Comparison of ENCODE assay signal across 4 cellular contexts in the genomic region with DNA sequence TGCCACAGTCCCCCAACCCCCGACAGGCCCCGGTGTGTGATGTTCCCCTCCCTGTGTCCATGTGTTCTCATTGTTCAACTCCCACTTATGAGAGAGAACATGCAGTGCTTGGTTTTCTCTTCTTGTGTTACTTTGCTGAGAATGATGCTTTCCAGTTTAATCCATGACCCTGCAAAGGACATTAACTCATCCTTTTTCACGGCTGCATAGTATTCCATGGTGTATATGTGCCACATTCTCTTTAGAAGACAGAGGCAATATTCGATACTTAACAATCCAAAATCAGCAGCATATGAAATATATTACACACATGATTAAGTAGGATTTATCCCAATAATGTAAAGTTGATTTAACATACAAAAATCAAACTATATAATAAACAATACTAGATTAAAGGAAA.
DNase-seq lines count a peak whose midpoint lies in the region; ATAC-seq, FAIRE-seq and TF ChIP-seq lines count a peak whose summit lies in the region.
"Not testable (repeated sequence)": the region's sequence is repeated elsewhere in the genome, so short reads cannot be mapped to it uniquely, and the experiment has no call there.

No MANE protein-coding gene starts in this region.

- not testable (repeated sequence) for TF ChIP-seq POLR2A in K562 (conservative IDR thresholded peaks at IDR 0.05); H1 (IDR thresholded peaks at IDR 0.05; ENCODE audit: control extremely low read depth in 1 of 2, low read depth in 2 of 2, low read length in 2 of 2)

- intact Hi-C loops in K562 (cut with micrococcal nuclease) = not testable (repeated sequence)

- H2BK15ac ChIP-seq in H1 (ENCODE audit: low read length) = not testable (repeated sequence)

- TF ChIP-seq RAD21 in K562 (CRISPR knock-in tag; conservative IDR thresholded peaks at IDR 0.05 in 1 of 2, IDR thresholded peaks at IDR 0.05 in 1 of 2); H1 (IDR thresholded peaks at IDR 0.05 in 1 of 2, conservative IDR thresholded peaks at IDR 0.05 in 1 of 2; ENCODE audit: low read depth in 2 of 2, low read length in 2 of 2): not testable (repeated sequence)

- H3K4me1 Mint-ChIP-seq in WTC11 = not testable (repeated sequence)

- not testable (repeated sequence) for H3K18ac ChIP-seq in H1 (ENCODE audit: extremely low read depth, low read length)

- not testable (repeated sequence) for H3K23ac ChIP-seq in H1 (ENCODE audit: insufficient read length)

- 3% methylated on average over 4 of the region's 4 CpGs for WGBS in K562 (ENCODE audit: insufficient coverage, low coverage, missing lambda C conversion rate)
- 78% methylated on average over 4 of the region's 4 CpGs; no CpG with 5 or more reads in 1 of the 2 experiments for WGBS in H1 (ENCODE audit: extremely low coverage in 1 of 2, insufficient coverage in 1 of 2, insufficient read length in 1 of 2, insufficient replicate concordance in 2 of 2, low coverage in 1 of 2, low lambda C conversion rate in 2 of 2, missing lambda C conversion rate in 1 of 2), 2 experiments

- not testable (repeated sequence) for H4K20me1 ChIP-seq in K562 (replicated peaks; ENCODE audit: control insufficient read depth, insufficient read depth, low read length); H1 (replicated peaks in 1 of 2; ENCODE audit: control insufficient read depth in 1 of 2, insufficient read depth in 2 of 2, low read length in 2 of 2)

- H2BK5ac ChIP-seq in H1 (ENCODE audit: low read depth, low read length) = not testable (repeated sequence)

- not testable (repeated sequence) for H3K14ac ChIP-seq in H1 (ENCODE audit: insufficient read length)

- ATAC-seq in WTC11, K562: not testable (repeated sequence)

- not testable (repeated sequence) for H3K27me3 ChIP-seq in K562 (ENCODE audit: control insufficient read depth in 2 of 2, insufficient read depth in 2 of 2, low read length in 2 of 2); H1 (replicated peaks in 1 of 4; ENCODE audit: control insufficient read depth in 3 of 4, extremely low read depth in 1 of 4, insufficient read depth in 3 of 4, low read length in 3 of 4)

- H3K36me3 Mint-ChIP-seq in WTC11 = peaks cover 21% of the 10 kb centered on the region

- not testable (repeated sequence) for H2BK20ac ChIP-seq in H1 (ENCODE audit: low read length)

- H2BK120ac ChIP-seq in H1 (replicated peaks; ENCODE audit: low read depth, low read length) = not testable (repeated sequence)

- H3K36me3 ChIP-seq in HEK293 (ENCODE audit: control insufficient read depth in 2 of 2, insufficient read depth in 1 of 2, low read length in 2 of 2); K562 (ENCODE audit: control insufficient read depth, insufficient read depth, low read length); H1 (ENCODE audit: control insufficient read depth in 2 of 4, insufficient read depth in 4 of 4, low read length in 3 of 4): not testable (repeated sequence)

- not testable (repeated sequence) for H3K4me3 Mint-ChIP-seq in WTC11

- not testable (repeated sequence) for H3K4me3 ChIP-seq in HEK293 (ENCODE audit: low read depth, low read length); K562; H1 (ENCODE audit: extremely low read depth in 1 of 4, insufficient read depth in 2 of 4, low read depth in 3 of 4, low read length in 4 of 4)

- H2AFZ ChIP-seq in K562 (ENCODE audit: low read depth, low read length); H1 (ENCODE audit: low read length): not testable (repeated sequence)

- H3K9me1 ChIP-seq in K562 (ENCODE audit: control insufficient read depth, insufficient read depth, low read length) = not testable (repeated sequence)

- CTCF ChIA-PET in HEK293 (lab: Yijun Ruan, JAX); WTC11 (lab: Charles Lee); K562 (lab: Yijun Ruan, JAX; ENCODE audit: low intra/inter-chr PET ratio); H1 (lab: Charles Lee; ENCODE audit: partially characterized antibody): not testable (repeated sequence)

- H2BK12ac ChIP-seq in H1 (ENCODE audit: low read depth, low read length) = not testable (repeated sequence)

- H3K23me2 ChIP-seq in H1 (ENCODE audit: low read depth, low read length) = not testable (repeated sequence)

- not testable (repeated sequence) for H3K79me1 ChIP-seq in H1 (ENCODE audit: low read depth, low read length)

- not testable (repeated sequence) for H3K4me2 ChIP-seq in K562 (ENCODE audit: insufficient read depth, low read length); H1 (ENCODE audit: insufficient read depth in 1 of 2, low read depth in 2 of 2, low read length in 2 of 2)

- peaks cover 33% of the 10 kb centered on the region for H3K9me3 Mint-ChIP-seq in WTC11

- TF ChIP-seq CTCF in HEK293 (tag by site-specific recombination; IDR thresholded peaks at IDR 0.05); WTC11 (IDR thresholded peaks at IDR 0.05); K562 (IDR thresholded peaks at IDR 0.05 in 2 of 3, conservative IDR thresholded peaks at IDR 0.05 in 1 of 3; ENCODE audit: insufficient read depth in 2 of 3, low read depth in 1 of 3, low read length in 3 of 3); H1 (IDR thresholded peaks at IDR 0.05; ENCODE audit: control extremely low read depth in 1 of 3, insufficient read depth in 1 of 3, low read depth in 1 of 3, low read length in 3 of 3): not testable (repeated sequence)

- H4K5ac ChIP-seq in H1 (ENCODE audit: insufficient read length, low read depth, low read length) = not testable (repeated sequence)

- H3K27ac Mint-ChIP-seq in WTC11 = not testable (repeated sequence)

- H4K8ac ChIP-seq in H1 (ENCODE audit: extremely low read depth, insufficient read depth, low read length) = not testable (repeated sequence)

- not testable (repeated sequence) for H3K56ac ChIP-seq in H1 (replicated peaks; ENCODE audit: insufficient read length, low read depth, low read length)

- H3K79me2 ChIP-seq in K562 (ENCODE audit: control insufficient read depth, insufficient read depth, low read length); H1 (ENCODE audit: control insufficient read depth in 1 of 2, insufficient read depth in 2 of 2, low read length in 2 of 2): not testable (repeated sequence)

- not testable (repeated sequence) for DNase-seq in WTC11 (ENCODE audit: low spot score); K562 (ENCODE audit: extremely low read depth in 1 of 4, low spot score in 3 of 4); H1 (ENCODE audit: low read depth in 1 of 2, low spot score in 2 of 2)

- not testable (repeated sequence) for H2AK5ac ChIP-seq in H1 (ENCODE audit: low read depth, low read length)

- not testable (repeated sequence) for H4K91ac ChIP-seq in H1 (replicated peaks; ENCODE audit: insufficient read length, low read length)

- not testable (repeated sequence) for FAIRE-seq in K562 (lab: Jason Lieb, UNC); H1 (lab: Jason Lieb, UNC)

- H3K4me1 ChIP-seq in HEK293 (ENCODE audit: control insufficient read depth, insufficient read depth, low read length); K562 (replicated peaks in 1 of 2; ENCODE audit: control insufficient read depth in 2 of 2, insufficient read depth in 2 of 2, low read length in 2 of 2); H1 (replicated peaks in 1 of 4; ENCODE audit: control insufficient read depth in 3 of 4, insufficient read depth in 4 of 4, low read length in 3 of 4): not testable (repeated sequence)

- H3K4ac ChIP-seq in H1 (replicated peaks; ENCODE audit: insufficient read length, low read depth, low read length) = not testable (repeated sequence)

- H3K27ac ChIP-seq in HEK293 (ENCODE audit: extremely low read depth, low read depth, low read length); K562 (ENCODE audit: extremely low read depth, low read depth, low read length); H1 (ENCODE audit: low read depth, low read length): not testable (repeated sequence)

- BruUV-seq in K562 (replicated peaks; lab: Mats Ljungman, UMichigan) = not testable (repeated sequence)

- POLR2A ChIA-PET in HEK293 (lab: Yijun Ruan, JAX); WTC11 (lab: Charles Lee); K562 (lab: Yijun Ruan, JAX); H1 (lab: Charles Lee; ENCODE audit: partially characterized antibody): not testable (repeated sequence)

- not testable (repeated sequence) for TF ChIP-seq EP300 in K562 (IDR thresholded peaks at IDR 0.05; ENCODE audit: low read length); H1 (IDR thresholded peaks at IDR 0.05; ENCODE audit: borderline replicate concordance in 1 of 2, low read depth in 2 of 2, low read length in 2 of 2)

- H3K27me3 Mint-ChIP-seq in WTC11 (ENCODE audit: low read depth) = not testable (repeated sequence)

- H3K9ac ChIP-seq in K562 (ENCODE audit: insufficient read depth in 1 of 2, low read depth in 2 of 2, low read length in 2 of 2); H1 (replicated peaks in 1 of 4; ENCODE audit: extremely low read depth in 1 of 4, low read depth in 3 of 4, low read length in 3 of 4): not testable (repeated sequence)

- H3K9me3 ChIP-seq in HEK293 (ENCODE audit: control insufficient read depth, insufficient read depth, low read depth, low read length); K562 (replicated peaks; ENCODE audit: control insufficient read depth, insufficient read depth, low read depth, low read length); H1 (ENCODE audit: insufficient read depth in 2 of 2, low read depth in 1 of 2, low read length in 1 of 2): not testable (repeated sequence)

- in situ Hi-C loops in K562 (cut with MboI) = not testable (repeated sequence)

TF ChIP-seq in HEK293, 187 proteins besides CTCF, POLR2A, EP300 and RAD21:
- TF ChIP-seq ZNF146 (tag by site-specific recombination; IDR thresholded peaks at IDR 0.05) = peak; percentile 38; the same call in 1 of the 2 replicates

TF ChIP-seq in WTC11, 78 proteins besides CTCF, POLR2A, EP300 and RAD21:
- TF ChIP-seq GTF2I (CRISPR knock-in tag; conservative IDR thresholded peaks at IDR 0.05) = 0 out of 2 replicates have a peak, but pooled peaks have one; percentile 10

TF ChIP-seq in K562, 482 proteins besides CTCF, POLR2A, EP300 and RAD21:
- TF ChIP-seq ZNF146 (CRISPR knock-in tag; IDR thresholded peaks at IDR 0.05; ENCODE audit: unreplicated experiment) = peak; percentile 87
- TF ChIP-seq RBM25 (IDR thresholded peaks at IDR 0.05; ENCODE audit: low read depth, low read length, severe bottlenecking) = peak; percentile 59

TF ChIP-seq in H1, 55 proteins besides CTCF, POLR2A, EP300 and RAD21:
- peak; percentile 15; the same call in 1 of the 2 replicates for TF ChIP-seq KDM1A (IDR thresholded peaks at IDR 0.05; ENCODE audit: borderline replicate concordance, low read length)
